Comparison of ENCODE assay signal across 16 cellular contexts in the genomic region with DNA sequence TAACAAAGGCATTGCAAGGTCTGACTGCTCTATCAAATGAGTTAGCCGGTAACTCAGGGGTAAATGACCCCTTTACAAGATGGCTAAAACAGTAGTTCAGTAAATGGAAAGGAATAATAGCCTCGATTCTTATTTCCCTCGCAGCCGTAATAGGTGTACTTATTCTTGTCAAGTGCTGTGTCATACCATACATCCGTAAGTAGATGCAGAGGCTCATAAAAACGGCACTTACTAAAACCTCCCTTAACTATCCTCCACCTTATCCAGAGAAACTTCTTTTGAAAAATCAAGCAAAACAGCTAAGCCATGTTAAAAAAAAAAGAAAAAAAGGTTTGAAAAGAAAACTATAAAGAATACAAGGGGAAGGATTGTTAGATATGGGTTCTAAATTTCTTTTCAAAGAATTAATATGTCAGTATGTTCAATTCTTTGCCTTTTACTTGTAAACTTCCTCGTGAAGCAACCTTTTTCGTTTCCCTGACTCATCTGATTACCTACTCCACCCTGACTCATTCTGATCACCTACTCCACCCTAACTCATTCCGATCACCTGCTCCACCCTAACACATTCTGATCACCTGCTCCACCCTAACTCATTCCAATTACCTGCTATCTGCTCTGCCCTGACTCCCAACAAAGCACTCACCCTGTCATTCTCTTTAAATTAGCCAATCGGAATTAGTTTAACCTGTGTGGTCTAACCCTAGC.
"Had no signal": no experiment of that assay in that cellular context is flagged by ENCODE, and none has a peak within 500 bp of the region (broad histone marks: within the 10 kb centered on the region; RNA-seq: fewer than 3 reads in every experiment).

No MANE protein-coding gene starts in this region.

- H3K27me3 ChIP-seq: ascending aorta, thyroid gland, uterus had no signal

- ATAC-seq: activated CD8-positive, alpha-beta memory T cell treated with anti-CD3 and anti-CD28 coated beads, Interleukin-2, amount 10 ng/mL, durations not matched to agents 7 days and 5 days; left ventricle myocardium superior; stimulated activated memory B cell treated with anti-CD40 and anti-IgM and Interleukin-4, amounts not matched to agents 10 μg/mL and 1 μg/mL and 100 μg/mL, for 72 hours had no signal

- H3K4me3 ChIP-seq: ascending aorta, thyroid gland, uterus had no signal

- FAIRE-seq: kidney had no signal

- DNase-seq: activated CD4-positive, alpha-beta T cell treated with anti-CD3 and anti-CD28 coated beads for 1 hour; activated CD4-positive, alpha-beta T cell treated with anti-CD3 and anti-CD28 coated beads, Interleukin-2, amount 50 U/mL, for 4 hours; activated CD8-positive, alpha-beta memory T cell treated with anti-CD3 and anti-CD28 coated beads, Interleukin-2, amount 10 ng/mL, durations not matched to agents 7 days and 5 days; activated naive CD4-positive, alpha-beta T cell treated with anti-CD3 and anti-CD28 coated beads, Interleukin-2, amount 10 ng/mL, durations not matched to agents 7 days and 5 days; activated T-cell treated with anti-CD3 and anti-CD28 coated beads, Interleukin-2, amount 50 U/mL, for 24 hours; endodermal cell; hippocampal formation; kidney; left ventricle myocardium superior; mesenchymal stem cell; nephron progenitor cell; T1000; thyroid gland; uterus had no signal

- H3K4me1 ChIP-seq: ascending aorta, thyroid gland, uterus had no signal

- H3K27ac Mint-ChIP-seq: activated CD8-positive, alpha-beta memory T cell treated with anti-CD3 and anti-CD28 coated beads, Interleukin-2, amount 10 ng/mL, durations not matched to agents 7 days and 5 days; activated naive CD4-positive, alpha-beta T cell treated with anti-CD3 and anti-CD28 coated beads, Interleukin-2, amount 10 ng/mL, durations not matched to agents 7 days and 5 days; activated T-cell treated with anti-CD3 and anti-CD28 coated beads, Interleukin-2, amount 50 U/mL, for 24 hours; endodermal cell; nephron progenitor cell; stimulated activated memory B cell treated with anti-CD40 and anti-IgM and Interleukin-4, amounts not matched to agents 10 μg/mL and 1 μg/mL and 100 μg/mL, for 72 hours had no signal

- H3K27me3 Mint-ChIP-seq: activated CD8-positive, alpha-beta memory T cell treated with anti-CD3 and anti-CD28 coated beads, Interleukin-2, amount 10 ng/mL, durations not matched to agents 7 days and 5 days; activated naive CD4-positive, alpha-beta T cell treated with anti-CD3 and anti-CD28 coated beads, Interleukin-2, amount 10 ng/mL, durations not matched to agents 7 days and 5 days; activated T-cell treated with anti-CD3 and anti-CD28 coated beads, Interleukin-2, amount 50 U/mL, for 24 hours had no signal

- H3K9me3 Mint-ChIP-seq: activated naive CD4-positive, alpha-beta T cell treated with anti-CD3 and anti-CD28 coated beads, Interleukin-2, amount 10 ng/mL, durations not matched to agents 7 days and 5 days; nephron progenitor cell had no signal

- H3K36me3 Mint-ChIP-seq: activated CD8-positive, alpha-beta memory T cell treated with anti-CD3 and anti-CD28 coated beads, Interleukin-2, amount 10 ng/mL, durations not matched to agents 7 days and 5 days; activated naive CD4-positive, alpha-beta T cell treated with anti-CD3 and anti-CD28 coated beads, Interleukin-2, amount 10 ng/mL, durations not matched to agents 7 days and 5 days; stimulated activated memory B cell treated with anti-CD40 and anti-IgM and Interleukin-4, amounts not matched to agents 10 μg/mL and 1 μg/mL and 100 μg/mL, for 72 hours had no signal

- H3K9me3 ChIP-seq: ascending aorta, thyroid gland, uterus had no signal

- H3K4me1 Mint-ChIP-seq: activated CD8-positive, alpha-beta memory T cell treated with anti-CD3 and anti-CD28 coated beads, Interleukin-2, amount 10 ng/mL, durations not matched to agents 7 days and 5 days; activated naive CD4-positive, alpha-beta T cell treated with anti-CD3 and anti-CD28 coated beads, Interleukin-2, amount 10 ng/mL, durations not matched to agents 7 days and 5 days; nephron progenitor cell; stimulated activated memory B cell treated with anti-CD40 and anti-IgM and Interleukin-4, amounts not matched to agents 10 μg/mL and 1 μg/mL and 100 μg/mL, for 72 hours had no signal

- H3K36me3 ChIP-seq: ascending aorta, thyroid gland, uterus had no signal

- H3K4me3 Mint-ChIP-seq: activated CD8-positive, alpha-beta memory T cell treated with anti-CD3 and anti-CD28 coated beads, Interleukin-2, amount 10 ng/mL, durations not matched to agents 7 days and 5 days; activated naive CD4-positive, alpha-beta T cell treated with anti-CD3 and anti-CD28 coated beads, Interleukin-2, amount 10 ng/mL, durations not matched to agents 7 days and 5 days; activated T-cell treated with anti-CD3 and anti-CD28 coated beads, Interleukin-2, amount 50 U/mL, for 24 hours; endodermal cell; nephron progenitor cell; stimulated activated memory B cell treated with anti-CD40 and anti-IgM and Interleukin-4, amounts not matched to agents 10 μg/mL and 1 μg/mL and 100 μg/mL, for 72 hours had no signal

- H3K27ac ChIP-seq: ascending aorta, thyroid gland, uterus had no signal
